Comparison of ENCODE assay signal across 26 cellular contexts in genomic region chr6:14851286-14851685, GRCh38.
DNase-seq lines count a peak whose midpoint lies in the region; ATAC-seq and TF ChIP-seq lines count a peak whose summit lies in the region.
"Had no signal": no experiment of that assay in that cellular context is flagged by ENCODE, and none has a peak within 500 bp of the region (broad histone marks: within the 10 kb centered on the region; RNA-seq: fewer than 3 reads in every experiment).

No MANE protein-coding gene starts in this region.

- CTCF ChIA-PET in BJ (lab: Yijun Ruan, JAX), result no interaction called here

- H3K4me1 ChIP-seq in osteoblast (ENCODE audit: insufficient read depth, low read length) (no peaks in the 10 kb centered on the region), breast epithelium (no peaks in the 10 kb centered on the region)
- H3K4me1 ChIP-seq: A549, BLaER1 had no signal

- H3K36me3 ChIP-seq in BJ (ENCODE audit: control insufficient read depth, insufficient read depth, low read length) (no peaks in the 10 kb centered on the region), osteoblast (ENCODE audit: insufficient read depth, low read length) (no peaks in the 10 kb centered on the region), breast epithelium (no peaks in the 10 kb centered on the region)
- H3K36me3 ChIP-seq: BLaER1, MG63 had no signal

- no peaks in the 10 kb centered on the region for H3K9me3 ChIP-seq in osteoblast (ENCODE audit: low read depth, low read length)
- H3K9me3 ChIP-seq in breast epithelium, result no peaks in the 10 kb centered on the region
- H3K9me3 ChIP-seq: A549, BLaER1, MG63 had no signal

- H2AFZ ChIP-seq in osteoblast (ENCODE audit: low read length), result peak overlapping the region; percentile 27

- DNase-seq in BJ (ENCODE audit: low read depth) (peak; percentile 39), HCEC 1CT (peak; percentile 18), cardiac fibroblast (ENCODE audit: low read depth in 2 of 2) (peak; percentile 11 to 51), osteoblast (ENCODE audit: insufficient read length, low spot score, missing footprints) (peak; percentile 73), breast epithelium (ENCODE audit: low spot score in 2 of 2) (no peak), NCI-H1436 (lab: John Stamatoyannopoulos, UW) (no peak), NCI-H446 (lab: John Stamatoyannopoulos, UW) (no peak)
- DNase-seq: CD4-positive, CD25-positive, alpha-beta regulatory T cell; DMS153; DND-41; H7; KG1; MG63; NCI-H1105 treated with DMSO at 0.1 percent for 48 hours; NCI-H1694; NCI-H2081; NCI-H2227 treated with DMSO at 0.1 percent for 48 hours; NCI-H510A; NCI-H69; SHP77 treated with DMSO at 0.1 percent for 48 hours had no signal

- no peak for ATAC-seq in GM18517 (IDR thresholded peaks at IDR 0.05; ENCODE audit: unreplicated experiment)
- ATAC-seq: A549, GM12878, Panc1 had no signal

- H3K4me3 ChIP-seq in BJ (ENCODE audit: low read depth, low read length) (no peak overlapping the region), cardiac fibroblast (replicated peaks in 1 of 2; ENCODE audit: low read depth in 2 of 2, low read length in 2 of 2) (no peak overlapping the region), osteoblast (ENCODE audit: insufficient read depth, low read length) (no peak overlapping the region), breast epithelium (no peak overlapping the region)
- H3K4me3 ChIP-seq: A549, BLaER1, GM12878, MG63 had no signal

- no peaks in the 10 kb centered on the region for H3K27me3 ChIP-seq in BJ (ENCODE audit: control insufficient read depth, insufficient read depth, low read length)
- H3K27me3 ChIP-seq in osteoblast (ENCODE audit: insufficient read depth, low read length), result no peaks in the 10 kb centered on the region
- H3K27me3 ChIP-seq in breast epithelium, result no peaks in the 10 kb centered on the region
- H3K27me3 ChIP-seq: BLaER1, MG63 had no signal

- intact Hi-C loops in breast epithelium (cut with DNase I; ENCODE audit: low total_unique reads), result no loop called here

- no peak for TF ChIP-seq POLR2A in breast epithelium (IDR thresholded peaks at IDR 0.05)

- H4K20me1 ChIP-seq in osteoblast (ENCODE audit: insufficient read depth, low read length), result no peaks in the 10 kb centered on the region
- H4K20me1 ChIP-seq: BLaER1 had no signal

- H3K27ac ChIP-seq in osteoblast (ENCODE audit: low read depth, low read length) (peak overlapping the region; percentile 52), breast epithelium (no peak overlapping the region)
- H3K27ac ChIP-seq: A549, BLaER1, RWPE1 had no signal

- H3K79me2 ChIP-seq in osteoblast (ENCODE audit: insufficient read depth, low read length), result no peaks in the 10 kb centered on the region

- TF ChIP-seq CTCF in BJ (IDR thresholded peaks at IDR 0.05; ENCODE audit: insufficient read depth, low read depth, low read length) (no peak), cardiac fibroblast (IDR thresholded peaks at IDR 0.05; ENCODE audit: low read depth, low read length) (no peak), osteoblast (IDR thresholded peaks at IDR 0.05; ENCODE audit: extremely low read depth, low read depth, low read length) (no peak), breast epithelium (IDR thresholded peaks at IDR 0.05) (no peak)

- H3K4me2 ChIP-seq in osteoblast (ENCODE audit: insufficient read depth, low read length), result no peak overlapping the region
- H3K4me2 ChIP-seq: A549, BLaER1 had no signal

- POLR2A ChIA-PET in BJ (lab: Charles Lee), result no interaction called here

Comparison
In these comparisons a context has a peak if more than half of its experiments do, and no peak if none do; other contexts are left out.
1. DNase-seq: peak in BJ (single experiment), HCEC 1CT (single experiment), cardiac fibroblast (2 of 2) and osteoblast (single experiment); none in breast epithelium (0 of 2), NCI-H1436 (single experiment) and NCI-H446 (0 of 2).